16 cellular contexts compared by ENCODE assay signal in the genomic region with DNA sequence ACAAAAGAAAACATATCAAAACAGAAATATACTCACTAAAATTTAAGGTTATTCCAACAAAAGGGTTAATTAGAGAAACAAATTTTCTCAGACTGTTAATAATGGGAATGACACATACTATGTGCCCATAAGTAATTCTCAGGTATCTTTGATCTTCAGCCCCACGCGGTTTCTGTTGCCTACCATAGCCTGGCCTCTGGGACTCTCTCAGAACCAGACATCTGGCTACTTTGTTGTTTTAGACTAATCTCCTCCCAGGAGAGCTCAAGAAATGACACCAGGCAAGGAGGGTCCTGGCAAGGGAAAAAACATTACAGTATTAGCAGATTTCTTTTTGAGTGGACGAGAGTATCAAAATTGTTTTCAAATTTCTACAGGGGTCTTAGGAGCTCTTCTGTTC. TPM values are rescaled to one million over a fixed set of nuclear protein-coding genes. Genes with fewer than 3 reads are reported as not detected.
A peak's percentile ranks its signal among the peaks of the same experiment; 100 is the strongest.
DNase-seq lines count a peak whose midpoint lies in the region; ATAC-seq and FAIRE-seq lines count a peak whose summit lies in the region.
"Had no signal": no experiment of that assay in that cellular context is flagged by ENCODE, and none has a peak within 500 bp of the region (broad histone marks: within the 10 kb centered on the region; RNA-seq: fewer than 3 reads in every experiment).

No MANE protein-coding gene starts in this region.

- DNase-seq in GM18507 (ENCODE audit: extremely low spot score, insufficient read length, low read depth) (no peak), SK-N-DZ (ENCODE audit: low spot score) (peak; percentile 25), cerebellar cortex (ENCODE audit: low spot score) (no peak), ACHN (no peak), neuronal stem cell (ENCODE audit: low spot score) (no peak)
- DNase-seq in NK-92 treated with Interleukin-12 subunit alpha and Interleukin-12 subunit beta, amount 100 ng/mL, for 24 hours (lab: John Stamatoyannopoulos, UW): no peak
- DNase-seq: DMS153, NCI-H1436, NCI-H2029, NCI-H510A treated with DMSO at 0.1 percent for 48 hours, SHP77, SW 1271 had no signal

- no peak overlapping the region for H3K23ac ChIP-seq in neuronal stem cell (ENCODE audit: low read depth, low read length, poor library complexity)

- in situ Hi-C loops in ACHN (cut with HindIII; ENCODE audit: low pct_ligation_motif_present, low pct_unique_long_range_greater_than_20kb, low sequenced_read_pairs): no loop called here

- H3K9ac ChIP-seq in neuronal stem cell (ENCODE audit: low read depth, low read length, poor library complexity): no peak overlapping the region
- H3K9ac ChIP-seq: KMS-11 had no signal

- no peaks in the 10 kb centered on the region for H3K27me3 ChIP-seq in neuronal stem cell (ENCODE audit: control insufficient read depth in 3 of 3, insufficient read depth in 3 of 3, low read depth in 1 of 3, low read length in 3 of 3)

- FAIRE-seq in GM18507 (lab: Jason Lieb, UNC): peak; percentile 15

- H2AFZ ChIP-seq in neuronal stem cell (ENCODE audit: low read length): no peak overlapping the region
- H2AFZ ChIP-seq: GM23338 had no signal

- H2BK12ac ChIP-seq in neuronal stem cell (ENCODE audit: low read length): no peak overlapping the region

- H4K91ac ChIP-seq in neuronal stem cell (ENCODE audit: low read depth, low read length, poor library complexity): no peak overlapping the region

- H3K4ac ChIP-seq in neuronal stem cell (ENCODE audit: low read length): no peak overlapping the region

- no peak overlapping the region for H2BK120ac ChIP-seq in neuronal stem cell (ENCODE audit: low read depth, low read length)

- H3K14ac ChIP-seq in neuronal stem cell (ENCODE audit: low read length): no peak overlapping the region

- no peak overlapping the region for H2AK5ac ChIP-seq in neuronal stem cell (ENCODE audit: low read depth, low read length)

- no peak overlapping the region for H3K27ac ChIP-seq in neuronal stem cell (replicated peaks; ENCODE audit: low read length)
- H3K27ac ChIP-seq: KMS-11 had no signal

- no peak overlapping the region for H4K8ac ChIP-seq in neuronal stem cell (ENCODE audit: low read depth, low read length)

- H3K4me1 ChIP-seq in neuronal stem cell (ENCODE audit: control insufficient read depth in 2 of 2, insufficient read depth in 1 of 2, low read depth in 1 of 2, low read length in 2 of 2): peaks cover 0 to under 1% of the 10 kb centered on the region in 2 donors

- H3K4me3 ChIP-seq in neuronal stem cell (ENCODE audit: low read length in 2 of 2): no peak overlapping the region
- H3K4me3 ChIP-seq: GM23338 had no signal

- peaks cover 0 to 6% of the 10 kb centered on the region in 2 donors for H3K9me3 ChIP-seq in neuronal stem cell (replicated peaks in 1 of 2; ENCODE audit: control insufficient read depth in 2 of 2, insufficient read depth in 1 of 2, low read depth in 1 of 2, low read length in 2 of 2)

- ATAC-seq in HG02885 (IDR thresholded peaks at IDR 0.05; ENCODE audit: poor library complexity, unreplicated experiment): peak; percentile 51
- ATAC-seq: GM23338, HCT116 had no signal

- no peak overlapping the region for H2BK15ac ChIP-seq in neuronal stem cell (ENCODE audit: low read length)

- H3K18ac ChIP-seq in neuronal stem cell (ENCODE audit: low read length): no peak overlapping the region

- no peaks in the 10 kb centered on the region for H3K36me3 ChIP-seq in neuronal stem cell (replicated peaks in 1 of 2; ENCODE audit: control insufficient read depth in 2 of 2, insufficient read depth in 2 of 2, low read length in 2 of 2)

- no peak overlapping the region for H3K4me2 ChIP-seq in neuronal stem cell (ENCODE audit: insufficient read depth, low read length, poor library complexity, severe bottlenecking)
- H3K4me2 ChIP-seq: GM23338, KMS-11 had no signal

- no peaks in the 10 kb centered on the region for H3K79me1 ChIP-seq in neuronal stem cell (ENCODE audit: low read depth, low read length)

- no peak overlapping the region for H2BK5ac ChIP-seq in neuronal stem cell (ENCODE audit: low read length)

- no CpG with 5 or more reads among the region's 3 CpGs for WGBS in neuronal stem cell (ENCODE audit: extremely low coverage in 2 of 2, insufficient read length in 2 of 2, insufficient replicate concordance in 1 of 2), 2 donors

RNA-seq across cellular contexts. Expression of a gene that starts 43.7 kb away (rescaled TPM):
- polyA plus RNA-seq in SK-N-DZ (2014; cell fraction: cytosol; rRNA removed): 3.9 and 5.1 TPM in 2 replicates
- 3.6 TPM in 2 replicates for polyA plus RNA-seq in SK-N-DZ (2014; cell fraction: nucleus; rRNA removed)
- 4.9 TPM for polyA plus RNA-seq in neuronal stem cell (2013, experiment 1 of 2)
- 4.6 TPM for polyA plus RNA-seq in neuronal stem cell (2013, experiment 2 of 2)
